ENCODE assay signal across 7 cellular contexts in genomic region chr7:44999245-45000095, GRCh38.
DNase-seq lines count a peak whose midpoint lies in the region; ATAC-seq and TF ChIP-seq lines count a peak whose summit lies in the region.

No MANE protein-coding gene starts in this region.

- H3K4me3 ChIP-seq in astrocyte of the spinal cord (ENCODE audit: low read depth, low read length) = peak overlapping the region; percentile 65

- no peak for TF ChIP-seq CTCF in astrocyte of the spinal cord (IDR thresholded peaks at IDR 0.05; ENCODE audit: low read depth, low read length)

- DNase-seq in NCI-H2029 treated with DMSO at 0.1 percent for 48 hours (lab: John Stamatoyannopoulos, UW) = peak; percentile 99
- DNase-seq in T1000 (lab: John Stamatoyannopoulos, UW) = peak; percentile 98
- peak; percentile 100 for DNase-seq in astrocyte of the spinal cord (ENCODE audit: low read depth, low spot score)
- peak; percentile 98 to 99 for DNase-seq in hippocampal formation (lab: John Stamatoyannopoulos, UW)
- peak; percentile 97 for DNase-seq in retina

- in situ Hi-C loops in astrocyte of the spinal cord (cut with HindIII; ENCODE audit: low sequenced_read_pairs) = no loop called here

- ATAC-seq in GM18508 (IDR thresholded peaks at IDR 0.05; ENCODE audit: insufficient read depth, unreplicated experiment) (peak; percentile 35), HG02981 (IDR thresholded peaks at IDR 0.05; ENCODE audit: unreplicated experiment) (peak; percentile 72)

Comparison
In these comparisons a context has a peak if more than half of its experiments do, and no peak if none do; other contexts are left out.
1. Peak in every context shown above with its lines: DNase-seq, ATAC-seq and H3K4me3 ChIP-seq.